9 cellular contexts compared by ENCODE assay signal in the genomic region with DNA sequence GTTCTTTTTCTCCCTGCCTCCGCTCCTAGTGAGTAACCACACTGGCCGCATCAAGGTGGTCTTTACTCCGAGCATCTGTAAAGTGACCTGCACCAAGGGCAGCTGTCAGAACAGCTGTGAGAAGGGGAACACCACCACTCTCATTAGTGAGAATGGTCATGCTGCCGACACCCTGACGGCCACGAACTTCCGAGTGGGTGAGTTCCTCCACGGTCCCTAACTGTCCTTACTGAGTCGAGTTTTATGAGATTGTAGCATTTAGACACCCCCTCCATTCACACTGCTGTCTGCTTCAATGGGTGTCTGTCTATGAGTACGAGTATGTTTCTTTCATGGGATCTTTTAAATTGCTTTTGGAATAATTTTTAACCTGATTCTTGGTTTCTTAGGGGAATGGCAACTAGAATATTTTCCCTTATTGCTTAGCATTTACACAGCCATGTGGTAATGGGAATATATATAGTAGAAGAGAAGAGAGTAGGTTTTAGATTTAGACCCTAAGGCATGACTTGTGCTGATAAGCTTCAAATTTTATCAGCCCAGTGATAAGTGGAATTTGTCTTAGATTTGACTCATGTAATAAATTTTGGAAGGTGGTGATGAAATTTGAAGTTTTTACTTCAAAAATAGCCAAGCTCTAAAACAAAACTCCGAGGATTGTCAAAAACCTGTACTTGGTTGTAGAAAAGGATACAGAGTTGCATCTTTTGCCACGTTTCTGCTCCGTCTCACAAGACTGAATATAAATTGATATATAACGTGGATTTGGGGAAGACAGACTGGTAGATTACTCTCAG.
A peak's percentile ranks its signal among the peaks of the same experiment; 100 is the strongest.
DNase-seq lines count a peak whose midpoint lies in the region; TF ChIP-seq lines count a peak whose summit lies in the region.
"Had no signal": no experiment of that assay in that cellular context is flagged by ENCODE, and none has a peak within 500 bp of the region (broad histone marks: within the 10 kb centered on the region; RNA-seq: fewer than 3 reads in every experiment).

No MANE protein-coding gene starts in this region.

- TF ChIP-seq RAD21 in liver (IDR thresholded peaks at IDR 0.05) = no peak

- peak overlapping the region; percentile 20 to 47 for H3K27ac ChIP-seq in liver (ENCODE audit: low read depth in 1 of 2, low read length in 2 of 2)

- no peaks in the 10 kb centered on the region for H3K9me3 ChIP-seq in liver (ENCODE audit: control insufficient read depth in 4 of 4, low read length in 3 of 4)

- H3K4me1 ChIP-seq in liver (ENCODE audit: control insufficient read depth in 4 of 4, insufficient read depth in 4 of 4, low read length in 3 of 4) = peaks cover 0 to 21% (median 15%) of the 10 kb centered on the region in 4 donors

- H3K4me3 ChIP-seq in cardiac fibroblast (replicated peaks in 1 of 2; ENCODE audit: low read depth in 2 of 2, low read length in 2 of 2) (peak overlapping the region; percentile 55 to 82), liver (ENCODE audit: low read depth in 1 of 3, low read length in 3 of 3) (no peak overlapping the region)

- H3K36me3 ChIP-seq in liver (ENCODE audit: control insufficient read depth in 4 of 4, insufficient read depth in 3 of 4, low read depth in 1 of 4, low read length in 3 of 4) = peaks cover 0 to 1% (median 0%) of the 10 kb centered on the region in 4 donors

- WGBS in liver = 77% methylated on average over 14 of the region's 14 CpGs

- no peak for TF ChIP-seq CTCF in cardiac fibroblast (IDR thresholded peaks at IDR 0.05; ENCODE audit: low read depth, low read length)
- no peak for TF ChIP-seq CTCF in liver (IDR thresholded peaks at IDR 0.05; ENCODE audit: low read depth, low read length, missing input control)

- H3K27me3 ChIP-seq in liver (ENCODE audit: control insufficient read depth in 4 of 4, insufficient read depth in 4 of 4, low read length in 3 of 4) = no peaks in the 10 kb centered on the region

- H3K9ac ChIP-seq in liver (ENCODE audit: low read depth in 1 of 2, low read length in 2 of 2) = no peak overlapping the region

- DNase-seq in NCI-H226 = peak; percentile 46
- DNase-seq in cardiac fibroblast (ENCODE audit: low read depth in 2 of 2) = peak; percentile 41 to 56
- DNase-seq in superior temporal gyrus (ENCODE audit: extremely low spot score) = peak; percentile 23
- DNase-seq in NCI-H2107 (lab: John Stamatoyannopoulos, UW) = no peak
- DNase-seq in ecto neural progenitor cell (ENCODE audit: low spot score) = no peak
- DNase-seq in NCI-H187 treated with DMSO at 0.1 percent for 48 hours (lab: John Stamatoyannopoulos, UW) = no peak
- no peak for DNase-seq in effector CD4-positive, alpha-beta T cell
- DNase-seq: activated B cell treated with CpG ODN at 0.5 μM for 24 hours had no signal

TF ChIP-seq in liver, 16 proteins besides CTCF, POLR2A, EP300 and RAD21:
- no peak for TF ChIP-seq EGR1 (IDR thresholded peaks at IDR 0.05; ENCODE audit: low read depth in 2 of 2)
- TF ChIP-seq, protein P1, sequence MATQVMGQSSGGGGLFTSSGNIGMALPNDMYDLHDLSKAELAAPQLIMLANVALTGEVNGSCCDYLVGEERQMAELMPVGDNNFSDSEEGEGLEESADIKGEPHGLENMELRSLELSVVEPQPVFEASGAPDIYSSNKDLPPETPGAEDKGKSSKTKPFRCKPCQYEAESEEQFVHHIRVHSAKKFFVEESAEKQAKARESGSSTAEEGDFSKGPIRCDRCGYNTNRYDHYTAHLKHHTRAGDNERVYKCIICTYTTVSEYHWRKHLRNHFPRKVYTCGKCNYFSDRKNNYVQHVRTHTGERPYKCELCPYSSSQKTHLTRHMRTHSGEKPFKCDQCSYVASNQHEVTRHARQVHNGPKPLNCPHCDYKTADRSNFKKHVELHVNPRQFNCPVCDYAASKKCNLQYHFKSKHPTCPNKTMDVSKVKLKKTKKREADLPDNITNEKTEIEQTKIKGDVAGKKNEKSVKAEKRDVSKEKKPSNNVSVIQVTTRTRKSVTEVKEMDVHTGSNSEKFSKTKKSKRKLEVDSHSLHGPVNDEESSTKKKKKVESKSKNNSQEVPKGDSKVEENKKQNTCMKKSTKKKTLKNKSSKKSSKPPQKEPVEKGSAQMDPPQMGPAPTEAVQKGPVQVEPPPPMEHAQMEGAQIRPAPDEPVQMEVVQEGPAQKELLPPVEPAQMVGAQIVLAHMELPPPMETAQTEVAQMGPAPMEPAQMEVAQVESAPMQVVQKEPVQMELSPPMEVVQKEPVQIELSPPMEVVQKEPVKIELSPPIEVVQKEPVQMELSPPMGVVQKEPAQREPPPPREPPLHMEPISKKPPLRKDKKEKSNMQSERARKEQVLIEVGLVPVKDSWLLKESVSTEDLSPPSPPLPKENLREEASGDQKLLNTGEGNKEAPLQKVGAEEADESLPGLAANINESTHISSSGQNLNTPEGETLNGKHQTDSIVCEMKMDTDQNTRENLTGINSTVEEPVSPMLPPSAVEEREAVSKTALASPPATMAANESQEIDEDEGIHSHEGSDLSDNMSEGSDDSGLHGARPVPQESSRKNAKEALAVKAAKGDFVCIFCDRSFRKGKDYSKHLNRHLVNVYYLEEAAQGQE (IDR thresholded peaks at IDR 0.05) = no peak
- TF ChIP-seq NR2F2 (IDR thresholded peaks at IDR 0.05) = no peak
- TF ChIP-seq, protein P2, sequence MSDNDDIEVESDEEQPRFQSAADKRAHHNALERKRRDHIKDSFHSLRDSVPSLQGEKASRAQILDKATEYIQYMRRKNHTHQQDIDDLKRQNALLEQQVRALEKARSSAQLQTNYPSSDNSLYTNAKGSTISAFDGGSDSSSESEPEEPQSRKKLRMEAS (IDR thresholded peaks at IDR 0.05) = no peak
- no peak for TF ChIP-seq FOXA2 (IDR thresholded peaks at IDR 0.05)
- no peak for TF ChIP-seq SP1 (IDR thresholded peaks at IDR 0.05)
- TF ChIP-seq JUND (IDR thresholded peaks at IDR 0.05) = no peak
- no peak for TF ChIP-seq GABPA (IDR thresholded peaks at IDR 0.05 in 1 of 2, conservative IDR thresholded peaks at IDR 0.05 in 1 of 2)
- TF ChIP-seq, protein P3, sequence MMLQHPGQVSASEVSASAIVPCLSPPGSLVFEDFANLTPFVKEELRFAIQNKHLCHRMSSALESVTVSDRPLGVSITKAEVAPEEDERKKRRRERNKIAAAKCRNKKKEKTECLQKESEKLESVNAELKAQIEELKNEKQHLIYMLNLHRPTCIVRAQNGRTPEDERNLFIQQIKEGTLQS (IDR thresholded peaks at IDR 0.05) = no peak
- no peak for TF ChIP-seq HNF4A (conservative IDR thresholded peaks at IDR 0.05)
- TF ChIP-seq TAF1 (conservative IDR thresholded peaks at IDR 0.05) = no peak
- no peak for TF ChIP-seq HNF4G (IDR thresholded peaks at IDR 0.05)
- TF ChIP-seq, protein P4, sequence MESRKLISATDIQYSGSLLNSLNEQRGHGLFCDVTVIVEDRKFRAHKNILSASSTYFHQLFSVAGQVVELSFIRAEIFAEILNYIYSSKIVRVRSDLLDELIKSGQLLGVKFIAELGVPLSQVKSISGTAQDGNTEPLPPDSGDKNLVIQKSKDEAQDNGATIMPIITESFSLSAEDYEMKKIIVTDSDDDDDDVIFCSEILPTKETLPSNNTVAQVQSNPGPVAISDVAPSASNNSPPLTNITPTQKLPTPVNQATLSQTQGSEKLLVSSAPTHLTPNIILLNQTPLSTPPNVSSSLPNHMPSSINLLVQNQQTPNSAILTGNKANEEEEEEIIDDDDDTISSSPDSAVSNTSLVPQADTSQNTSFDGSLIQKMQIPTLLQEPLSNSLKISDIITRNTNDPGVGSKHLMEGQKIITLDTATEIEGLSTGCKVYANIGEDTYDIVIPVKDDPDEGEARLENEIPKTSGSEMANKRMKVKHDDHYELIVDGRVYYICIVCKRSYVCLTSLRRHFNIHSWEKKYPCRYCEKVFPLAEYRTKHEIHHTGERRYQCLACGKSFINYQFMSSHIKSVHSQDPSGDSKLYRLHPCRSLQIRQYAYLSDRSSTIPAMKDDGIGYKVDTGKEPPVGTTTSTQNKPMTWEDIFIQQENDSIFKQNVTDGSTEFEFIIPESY (IDR thresholded peaks at IDR 0.05) = no peak
- no peak for TF ChIP-seq YY1 (IDR thresholded peaks at IDR 0.05)
- TF ChIP-seq RXRA (IDR thresholded peaks at IDR 0.05) = no peak
- TF ChIP-seq FOXA1 (IDR thresholded peaks at IDR 0.05) = no peak

Comparison
In these comparisons a context has a peak if more than half of its experiments do, and no peak if none do; other contexts are left out.
1. DNase-seq: peak in NCI-H226 (single experiment), cardiac fibroblast (2 of 2) and superior temporal gyrus (single experiment); none in NCI-H2107 (single experiment), ecto neural progenitor cell (single experiment), NCI-H187 treated with DMSO at 0.1 percent for 48 hours (single experiment) and effector CD4-positive, alpha-beta T cell (single experiment).
2. H3K4me3 ChIP-seq: peak in cardiac fibroblast (2 of 2); none in liver (0 of 3).